Comparison of ENCODE assay signal across 8 cellular contexts in the genomic region with DNA sequence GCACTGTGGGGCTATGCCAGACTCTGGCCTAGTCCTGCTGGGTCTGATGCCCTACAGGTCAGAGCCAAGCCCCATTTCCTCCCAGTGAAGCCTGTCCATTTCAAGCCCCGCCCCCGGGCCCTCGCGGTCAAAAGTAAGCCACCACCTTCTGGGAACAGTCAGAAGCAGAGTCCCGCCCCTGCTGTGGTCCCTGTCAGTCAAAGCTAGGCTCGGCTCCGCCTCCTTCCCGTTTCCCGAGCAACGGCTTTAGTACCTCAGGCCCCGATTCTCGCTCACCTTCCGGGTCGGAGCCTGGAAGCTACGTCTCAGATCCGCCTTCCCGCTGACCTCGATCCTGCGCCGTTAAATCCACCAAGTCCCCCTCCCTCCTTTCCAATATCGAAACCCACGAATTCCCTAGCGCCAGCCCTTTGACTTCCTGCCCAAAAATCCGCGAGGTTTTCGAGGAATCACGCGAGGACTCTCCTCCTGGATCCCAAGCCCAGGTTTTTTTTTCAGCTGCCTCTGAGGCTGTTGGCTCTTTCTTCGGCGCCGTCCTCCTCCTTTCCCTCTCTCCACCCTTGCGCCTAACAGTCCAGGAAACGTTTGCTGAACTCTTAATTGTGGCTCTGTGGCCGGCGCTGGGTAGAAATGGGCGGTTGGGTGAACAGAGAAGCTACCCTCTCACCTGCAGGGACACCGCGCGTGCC. TPM values are rescaled to one million over a fixed set of nuclear protein-coding genes. Genes with fewer than 3 reads are reported as not detected.
DNase-seq lines count a peak whose midpoint lies in the region; ATAC-seq and TF ChIP-seq lines count a peak whose summit lies in the region.

No MANE protein-coding gene starts in this region.

- peak overlapping the region; percentile 58 for H3K4me3 ChIP-seq in fibroblast of mammary gland (ENCODE audit: control insufficient read depth, low read depth, low read length)

- H3K9me3 Mint-ChIP-seq in activated T-helper 17 cell treated with anti-CD3 and anti-CD28 coated beads, Interleukin-2, amount 50 U/mL, for 72 hours: no peaks in the 10 kb centered on the region
- H3K9me3 Mint-ChIP-seq in natural killer cell: no peaks in the 10 kb centered on the region

- peak overlapping the region; percentile 94 for H3K27ac Mint-ChIP-seq in activated T-helper 17 cell treated with anti-CD3 and anti-CD28 coated beads, Interleukin-2, amount 50 U/mL, for 72 hours
- peak overlapping the region; percentile 89 to 97 for H3K27ac Mint-ChIP-seq in natural killer cell

- H3K4me3 Mint-ChIP-seq in activated T-helper 17 cell treated with anti-CD3 and anti-CD28 coated beads, Interleukin-2, amount 50 U/mL, for 72 hours: peak overlapping the region; percentile 87
- H3K4me3 Mint-ChIP-seq in natural killer cell: peak overlapping the region; percentile 95

- H3K9me3 ChIP-seq in KOPT-K1 (ENCODE audit: insufficient read depth, low read length, poor library complexity, severe bottlenecking): no peaks in the 10 kb centered on the region

- intact Hi-C loops in natural killer cell (cut with micrococcal nuclease): loop anchor here (2.0 kb wide), 2 partner anchors 18 to 100 kb away; a partner anchor contains a TSS

- ATAC-seq in GM21737 (IDR thresholded peaks at IDR 0.05; ENCODE audit: unreplicated experiment) (peak; percentile 88), natural killer cell (peak; percentile 84)
- peak; percentile 97 for ATAC-seq in activated T-helper 17 cell treated with anti-CD3 and anti-CD28 coated beads, Interleukin-2, amount 50 U/mL, for 72 hours (replicated peaks)

- peaks cover 20% of the 10 kb centered on the region for H3K4me1 Mint-ChIP-seq in activated T-helper 17 cell treated with anti-CD3 and anti-CD28 coated beads, Interleukin-2, amount 50 U/mL, for 72 hours
- peaks cover 25 to 29% of the 10 kb centered on the region in 2 donors for H3K4me1 Mint-ChIP-seq in natural killer cell

- DNase-seq in DMS79 treated with DMSO at 0.1 percent for 48 hours (lab: John Stamatoyannopoulos, UW): peak; percentile 81
- peak; percentile 97 for DNase-seq in RKO (ENCODE audit: low spot score)
- DNase-seq in fibroblast of mammary gland (ENCODE audit: low read depth): peak; percentile 96
- DNase-seq in natural killer cell: peak; percentile 76
- DNase-seq in stimulated activated naive CD4-positive, alpha-beta T cell (lab: John Stamatoyannopoulos, UW): peak; percentile 12 to 76 (median 52)

- H3K36me3 ChIP-seq in KOPT-K1 (ENCODE audit: insufficient read depth, low read length): no peaks in the 10 kb centered on the region

- TF ChIP-seq CTCF in fibroblast of mammary gland (conservative IDR thresholded peaks at IDR 0.05; ENCODE audit: control insufficient read depth, insufficient read depth, low read depth, low read length) (no peak), natural killer cell (IDR thresholded peaks at IDR 0.05) (no peak)

- H3K36me3 Mint-ChIP-seq in activated T-helper 17 cell treated with anti-CD3 and anti-CD28 coated beads, Interleukin-2, amount 50 U/mL, for 72 hours (ENCODE audit: low read depth): peaks cover 12% of the 10 kb centered on the region
- H3K36me3 Mint-ChIP-seq in natural killer cell: peaks cover 9% of the 10 kb centered on the region

- peaks cover 15% of the 10 kb centered on the region for H3K27me3 Mint-ChIP-seq in activated T-helper 17 cell treated with anti-CD3 and anti-CD28 coated beads, Interleukin-2, amount 50 U/mL, for 72 hours
- H3K27me3 Mint-ChIP-seq in natural killer cell (ENCODE audit: low read depth in 2 of 2): peaks cover 15 to 17% of the 10 kb centered on the region in 2 donors

- H3K27ac ChIP-seq in KOPT-K1 (ENCODE audit: low read depth, low read length, poor library complexity, severe bottlenecking): peak overlapping the region; percentile 58

RNA-seq across cellular contexts. Expression of a gene that starts 11.8 kb away (rescaled TPM):
- total RNA-seq in activated T-helper 17 cell treated with anti-CD3 and anti-CD28 coated beads, Interleukin-2, amount 50 U/mL, for 72 hours: 100 to 1,000 TPM in 1 of 2 donors, 10 to 100 TPM in 1; 45.9 to 150 TPM
- total RNA-seq in natural killer cell: 10 to 100 TPM; 59.7 to 74.5 (median 68.9) TPM

RNA-seq across cellular contexts. Expression of a gene that starts 11.9 kb away (rescaled TPM):
- 1 to 10 TPM in 1 of 2 donors, under 1 TPM in 1; 0.48 to 2.9 TPM for total RNA-seq in activated T-helper 17 cell treated with anti-CD3 and anti-CD28 coated beads, Interleukin-2, amount 50 U/mL, for 72 hours
- 1 to 10 TPM in 1 of 3 donors, under 1 TPM in 2; 0.35 to 1.2 (median 0.52) TPM for total RNA-seq in natural killer cell

RNA-seq across cellular contexts. Expression of a gene that starts 19.0 kb away (rescaled TPM):
- total RNA-seq in activated T-helper 17 cell treated with anti-CD3 and anti-CD28 coated beads, Interleukin-2, amount 50 U/mL, for 72 hours: under 1 TPM; 0.45 to 0.71 TPM
- under 1 TPM in 1 of 3 donors, not detected in 2; 0.49 TPM for total RNA-seq in natural killer cell

RNA-seq across cellular contexts. Expression of a gene that starts 43.2 kb away (rescaled TPM):
- total RNA-seq in activated T-helper 17 cell treated with anti-CD3 and anti-CD28 coated beads, Interleukin-2, amount 50 U/mL, for 72 hours: 10 to 100 TPM; 15.0 to 24.8 TPM
- total RNA-seq in natural killer cell: 10 to 100 TPM in 2 of 3 donors, 1 to 10 TPM in 1; 8.0 to 16.1 (median 11.7) TPM

RNA-seq across cellular contexts. Expression of a gene that starts 55.5 kb away (rescaled TPM):
- 10 to 100 TPM; 12.0 to 24.9 TPM for total RNA-seq in activated T-helper 17 cell treated with anti-CD3 and anti-CD28 coated beads, Interleukin-2, amount 50 U/mL, for 72 hours
- total RNA-seq in natural killer cell: 1 to 10 TPM; 2.2 to 3.6 (median 3.3) TPM

Comparison
In these comparisons a context has a peak if more than half of its experiments do, and no peak if none do; other contexts are left out.
1. Peak in every context shown above with its lines: DNase-seq, ATAC-seq, H3K4me3 ChIP-seq and H3K27ac ChIP-seq.